In genomic region chr10:106680061-106680460, GRCh38 we compare ENCODE assay signal across 25 cellular contexts.
"Had no signal": no experiment of that assay in that cellular context is flagged by ENCODE, and none has a peak within 500 bp of the region (broad histone marks: within the 10 kb centered on the region; RNA-seq: fewer than 3 reads in every experiment).

No MANE protein-coding gene starts in this region.

- H3K4me3 ChIP-seq: left ventricle myocardium inferior, lung, mucosa of descending colon, ovary, right atrium auricular region, right lobe of liver, smooth muscle cell, tibial nerve, uterus had no signal

- H3K27me3 Mint-ChIP-seq: memory B cell; naive thymus-derived CD4-positive, alpha-beta T cell; progenitor cell of endocrine pancreas; stimulated activated memory B cell treated with anti-CD40 and anti-IgM and Interleukin-4, amounts not matched to agents 10 μg/mL and 1 μg/mL and 100 μg/mL, for 72 hours; stimulated activated naive CD8-positive, alpha-beta T cell treated with anti-CD3 and anti-CD28 coated beads, Interleukin-15, amount 100 ng/mL, for 72 hours had no signal

- H3K27me3 ChIP-seq: ovary, right atrium auricular region, right lobe of liver, tibial nerve, uterus had no signal

- H3K4me3 Mint-ChIP-seq: memory B cell; naive thymus-derived CD4-positive, alpha-beta T cell; natural killer cell treated with Interleukin-12 subunit alpha and Interleukin-12 subunit beta and Interleukin-15 and Interleukin-18, amount 100 ng/mL, for 72 hours; stimulated activated memory B cell treated with anti-CD40 and anti-IgM and Interleukin-4, amounts not matched to agents 10 μg/mL and 1 μg/mL and 100 μg/mL, for 72 hours; stimulated activated naive CD8-positive, alpha-beta T cell treated with anti-CD3 and anti-CD28 coated beads, Interleukin-15, amount 100 ng/mL, for 72 hours; type B pancreatic cell had no signal

- H3K4me1 Mint-ChIP-seq: memory B cell; naive thymus-derived CD4-positive, alpha-beta T cell; stimulated activated memory B cell treated with anti-CD40 and anti-IgM and Interleukin-4, amounts not matched to agents 10 μg/mL and 1 μg/mL and 100 μg/mL, for 72 hours; stimulated activated naive CD8-positive, alpha-beta T cell treated with anti-CD3 and anti-CD28 coated beads, Interleukin-15, amount 100 ng/mL, for 72 hours had no signal

- H3K36me3 Mint-ChIP-seq: memory B cell; naive thymus-derived CD4-positive, alpha-beta T cell; natural killer cell treated with Interleukin-12 subunit alpha and Interleukin-12 subunit beta and Interleukin-15 and Interleukin-18, amount 100 ng/mL, for 72 hours; stimulated activated memory B cell treated with anti-CD40 and anti-IgM and Interleukin-4, amounts not matched to agents 10 μg/mL and 1 μg/mL and 100 μg/mL, for 72 hours; type B pancreatic cell had no signal

- H3K9me3 Mint-ChIP-seq: type B pancreatic cell had no signal

- H3K27ac Mint-ChIP-seq: memory B cell; naive thymus-derived CD4-positive, alpha-beta T cell; natural killer cell treated with Interleukin-12 subunit alpha and Interleukin-12 subunit beta and Interleukin-15 and Interleukin-18, amount 100 ng/mL, for 72 hours; progenitor cell of endocrine pancreas; stimulated activated memory B cell treated with anti-CD40 and anti-IgM and Interleukin-4, amounts not matched to agents 10 μg/mL and 1 μg/mL and 100 μg/mL, for 72 hours; stimulated activated naive CD8-positive, alpha-beta T cell treated with anti-CD3 and anti-CD28 coated beads, Interleukin-15, amount 100 ng/mL, for 72 hours; type B pancreatic cell had no signal

- H3K4me2 ChIP-seq: smooth muscle cell had no signal

- H3K27ac ChIP-seq: left ventricle myocardium inferior, ovary, right atrium auricular region, right lobe of liver, uterus had no signal

- H3K36me3 ChIP-seq: left ventricle myocardium inferior, ovary, right atrium auricular region, right lobe of liver, uterus had no signal

- H3K9me3 ChIP-seq: ovary, right lobe of liver, tibial nerve, uterus had no signal

- DNase-seq: islet precursor cell; left ventricle myocardium inferior; midbrain; mucosa of descending colon; naive thymus-derived CD4-positive, alpha-beta T cell; nucleus accumbens; ovary; right lobe of liver; stimulated activated CD4-positive, alpha-beta T cell treated with anti-CD3 and anti-CD28 coated beads, Interleukin-1b, Interleukin-23, amount 100 ng/mL, for 48 hours; stimulated activated CD4-positive, alpha-beta T cell treated with anti-CD3 and anti-CD28 coated beads, Interleukin-2, amount 100 ng/mL, for 48 hours; stimulated activated CD4-positive, alpha-beta T cell treated with anti-CD3 and anti-CD28 coated beads, Interleukin-4, amount 100 ng/mL, for 4 hours; stimulated activated CD8-positive, alpha-beta memory T cell treated with anti-CD3 and anti-CD28 coated beads, Interleukin-4, amount 100 ng/mL, for 48 hours; stimulated activated naive CD4-positive, alpha-beta T cell treated with Interleukin-2 at 50 U/mL for 16 hours; stimulated activated naive CD8-positive, alpha-beta T cell treated with anti-CD3 and anti-CD28 coated beads, Interleukin-15, amount 100 ng/mL, for 72 hours; substantia nigra; uterus had no signal

- H3K4me1 ChIP-seq: left ventricle myocardium inferior, right atrium auricular region, right lobe of liver, tibial nerve, uterus had no signal
